In the genomic region with DNA sequence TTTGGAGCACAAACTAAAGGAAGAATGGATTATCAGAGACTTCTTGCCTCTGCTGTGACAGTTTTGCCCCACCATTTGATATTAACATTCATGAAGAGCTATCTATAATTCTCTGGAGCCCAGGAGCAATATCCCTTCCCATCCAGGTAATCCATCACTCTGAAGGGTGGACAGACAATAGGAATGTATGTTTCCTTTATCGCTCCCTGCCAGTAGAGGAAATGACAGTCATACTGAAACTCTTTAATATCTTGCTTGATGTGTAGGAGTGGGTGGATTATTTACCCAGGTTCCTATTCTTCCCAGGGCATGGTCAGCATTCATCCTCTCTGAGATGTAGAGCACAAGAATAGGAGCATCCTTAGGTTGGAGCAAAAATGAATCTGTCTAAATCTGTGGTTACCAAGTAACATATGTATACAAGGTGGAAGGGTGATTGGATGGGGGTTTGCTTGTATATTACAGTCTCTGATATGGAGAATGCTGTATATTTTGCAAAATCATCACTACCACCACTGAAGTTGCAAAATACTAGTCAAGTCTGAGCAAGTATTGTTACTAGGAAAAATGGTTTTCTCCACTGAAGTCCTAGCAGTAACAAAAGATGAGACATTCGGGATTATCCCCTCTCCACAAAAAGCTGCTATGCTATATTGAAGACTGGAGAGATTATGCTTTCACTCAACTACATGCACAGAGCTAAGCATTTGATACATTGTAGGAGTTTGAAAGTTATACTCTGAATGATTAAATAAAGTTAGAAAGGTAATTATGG, we compare ENCODE assay signal across 15 cellular contexts.
DNase-seq lines count a peak whose midpoint lies in the region; ATAC-seq and TF ChIP-seq lines count a peak whose summit lies in the region.
"Had no signal": no experiment of that assay in that cellular context is flagged by ENCODE, and none has a peak within 500 bp of the region (broad histone marks: within the 10 kb centered on the region; RNA-seq: fewer than 3 reads in every experiment).

No MANE protein-coding gene starts in this region.

- H3K27ac ChIP-seq in mammary epithelial cell (ENCODE audit: insufficient read depth, low read depth, low read length), result peak overlapping the region; percentile 41
- H3K27ac ChIP-seq: GM23248, HL-60 had no signal

- TF ChIP-seq CTCF in mammary epithelial cell (conservative IDR thresholded peaks at IDR 0.05 in 1 of 2, IDR thresholded peaks at IDR 0.05 in 1 of 2; ENCODE audit: extremely low read depth in 1 of 2, insufficient read depth in 1 of 2, low read depth in 1 of 2, low read length in 2 of 2), result no peak
- TF ChIP-seq CTCF in epithelial cell of esophagus (IDR thresholded peaks at IDR 0.05; ENCODE audit: insufficient read depth, low read depth, low read length, missing control alignments), result no peak
- no peak for TF ChIP-seq CTCF in nephron (IDR thresholded peaks at IDR 0.05; ENCODE audit: unreplicated experiment in 3 of 3)

- peak overlapping the region; percentile 2 to 77 (median 20) for H3K27ac Mint-ChIP-seq in nephron
- H3K27ac Mint-ChIP-seq: B cell; CD4-positive, alpha-beta T cell had no signal

- H3K27me3 Mint-ChIP-seq in nephron (ENCODE audit: low read depth), result peaks cover 3% of the 10 kb centered on the region
- H3K27me3 Mint-ChIP-seq: B cell; CD4-positive, alpha-beta T cell had no signal

- no peaks in the 10 kb centered on the region for H3K9me3 ChIP-seq in mammary epithelial cell (replicated peaks; ENCODE audit: insufficient read depth, low read length)

- H3K4me2 ChIP-seq in mammary epithelial cell (ENCODE audit: insufficient read depth, low read depth, low read length), result peak overlapping the region; percentile 56

- no peak for ATAC-seq in stimulated activated naive CD8-positive, alpha-beta T cell treated with anti-CD3 and anti-CD28 coated beads, Interleukin-15, Interleukin-2, amounts not matched to agents 100 U/mL and 50 U/mL, for 24 hours
- ATAC-seq: HCT116 had no signal

- dilution Hi-C loops in mammary epithelial cell (cut with HindIII; ENCODE audit: low sequenced_read_pairs), result no loop called here

- H3K27me3 ChIP-seq in mammary epithelial cell (ENCODE audit: insufficient read depth, low read length), result no peaks in the 10 kb centered on the region

- intact Hi-C loops in mammary epithelial cell (cut with micrococcal nuclease), result no loop called here

- H3K9me3 Mint-ChIP-seq in nephron, result no peaks in the 10 kb centered on the region

- in situ Hi-C loops in mammary epithelial cell (cut with MboI; ENCODE audit: low sequenced_read_pairs in 2 of 2), result no loop called here

- peaks cover 5% of the 10 kb centered on the region for H3K4me1 ChIP-seq in mammary epithelial cell (ENCODE audit: insufficient read depth, low read length)

- H3K4me3 ChIP-seq in mammary epithelial cell (replicated peaks in 1 of 3; ENCODE audit: insufficient read depth in 1 of 3, low read depth in 2 of 3, low read length in 3 of 3), result no peak overlapping the region
- H3K4me3 ChIP-seq in epithelial cell of esophagus (ENCODE audit: low read length), result no peak overlapping the region
- H3K4me3 ChIP-seq: GM23248 had no signal

- CTCF ChIA-PET in mammary epithelial cell (lab: Charles Lee; ENCODE audit: low non-redundant PET), result no interaction called here

- no peaks in the 10 kb centered on the region for H3K4me1 Mint-ChIP-seq in nephron
- H3K4me1 Mint-ChIP-seq: B cell had no signal

- peak; percentile 1 for DNase-seq in HPDE6-E6E7 (ENCODE audit: extremely low spot score)
- DNase-seq in mammary epithelial cell, result peak; percentile 60
- peak; percentile 75 for DNase-seq in epithelial cell of esophagus (ENCODE audit: low read depth)
- DNase-seq in DMS79 treated with DMSO at 0.1 percent for 48 hours (lab: John Stamatoyannopoulos, UW), result no peak
- no peak for DNase-seq in stimulated activated naive CD8-positive, alpha-beta T cell treated with anti-CD3 and anti-CD28 coated beads, Interleukin-15, Interleukin-2, amounts not matched to agents 100 U/mL and 50 U/mL, for 24 hours
- DNase-seq in NCI-H1048 (lab: John Stamatoyannopoulos, UW), result no peak
- DNase-seq: C1 segment of cervical spinal cord; CD4-positive, alpha-beta T cell; DMS79; EL; GM23248 had no signal

- H3K36me3 ChIP-seq in mammary epithelial cell (ENCODE audit: insufficient read depth, low read length), result no peaks in the 10 kb centered on the region

- peak overlapping the region; percentile 24 for H2AFZ ChIP-seq in mammary epithelial cell (ENCODE audit: low read depth, low read length)
- H2AFZ ChIP-seq: GM23248 had no signal

- no peak overlapping the region for H3K9ac ChIP-seq in mammary epithelial cell (ENCODE audit: insufficient read depth, low read length)
- H3K9ac ChIP-seq: GM23248 had no signal

- WGBS in mammary epithelial cell (ENCODE audit: low coverage, missing lambda C conversion rate), result 39% methylated on average over 2 of the region's 2 CpGs

- no peaks in the 10 kb centered on the region for H3K79me2 ChIP-seq in mammary epithelial cell (ENCODE audit: insufficient read depth, low read length)

- BruUV-seq in mammary epithelial cell (replicated peaks; lab: Mats Ljungman, UMichigan), result no TSS peak

- no peaks in the 10 kb centered on the region for H4K20me1 ChIP-seq in mammary epithelial cell (ENCODE audit: insufficient read depth, low read length)

- no peak overlapping the region for H3K4me3 Mint-ChIP-seq in nephron
- H3K4me3 Mint-ChIP-seq: B cell; CD4-positive, alpha-beta T cell had no signal

- H3K36me3 Mint-ChIP-seq in nephron (ENCODE audit: low read depth), result no peaks in the 10 kb centered on the region

Comparison
In these comparisons a context has a peak if more than half of its experiments do, and no peak if none do; other contexts are left out.
1. DNase-seq: peak in HPDE6-E6E7 (single experiment), mammary epithelial cell (single experiment) and epithelial cell of esophagus (single experiment); none in DMS79 treated with DMSO at 0.1 percent for 48 hours (single experiment), stimulated activated naive CD8-positive, alpha-beta T cell treated with anti-CD3 and anti-CD28 coated beads, Interleukin-15, Interleukin-2, amounts not matched to agents 100 U/mL and 50 U/mL, for 24 hours (single experiment) and NCI-H1048 (single experiment).